Comparison of ENCODE assay signal across 24 cellular contexts in genomic region chr5:171166766-171167165, GRCh38.
DNase-seq lines count a peak whose midpoint lies in the region; FAIRE-seq and TF ChIP-seq lines count a peak whose summit lies in the region.
"Had no signal": no experiment of that assay in that cellular context is flagged by ENCODE, and none has a peak within 500 bp of the region (broad histone marks: within the 10 kb centered on the region; RNA-seq: fewer than 3 reads in every experiment).

No MANE protein-coding gene starts in this region.

- TF ChIP-seq POLR2A in H54 (IDR thresholded peaks at IDR 0.05; ENCODE audit: low read depth, low read length): no peak

- no peak overlapping the region for H3K4me2 ChIP-seq in mesendoderm (ENCODE audit: low read length)
- H3K4me2 ChIP-seq in OCI-LY7 (ENCODE audit: low read length): no peak overlapping the region

- CTCF ChIA-PET in OCI-LY7 (lab: Charles Lee; ENCODE audit: unreplicated experiment): no interaction called here

- no peak overlapping the region for H3K4ac ChIP-seq in mesendoderm (ENCODE audit: low read depth, low read length)

- POLR2A ChIA-PET in OCI-LY7 (lab: Charles Lee): no interaction called here

- no peaks in the 10 kb centered on the region for H4K20me1 ChIP-seq in OCI-LY7 (ENCODE audit: insufficient read depth, low read length)

- no peak overlapping the region for H2BK5ac ChIP-seq in mesendoderm (ENCODE audit: low read length)

- no peak overlapping the region for H3K18ac ChIP-seq in mesendoderm (ENCODE audit: low read length)

- H3K79me2 ChIP-seq in mesendoderm (ENCODE audit: control insufficient read depth, insufficient read depth, low read length) (no peaks in the 10 kb centered on the region), OCI-LY7 (ENCODE audit: insufficient read depth, low read depth, low read length) (no peaks in the 10 kb centered on the region)

- intact Hi-C loops in OCI-LY7 (cut with micrococcal nuclease; ENCODE audit: unreplicated experiment): no loop called here

- no peak overlapping the region for H3K56ac ChIP-seq in mesendoderm (ENCODE audit: low read length)

- no peak overlapping the region for H2BK15ac ChIP-seq in mesendoderm (replicated peaks; ENCODE audit: low read depth)

- H3K4me3 ChIP-seq in mesendoderm (ENCODE audit: low read length) (no peak overlapping the region), OCI-LY7 (ENCODE audit: low read depth, low read length, poor library complexity, severe bottlenecking) (no peak overlapping the region)
- H3K4me3 ChIP-seq: body of pancreas, right lobe of liver, spleen, stomach, uterus had no signal

- H4K8ac ChIP-seq in mesendoderm (ENCODE audit: low read depth, low read length): no peak overlapping the region

- H4K5ac ChIP-seq in mesendoderm (ENCODE audit: low read length): no peak overlapping the region

- H2AK5ac ChIP-seq in mesendoderm (ENCODE audit: low read length): no peak overlapping the region

- H3K27ac ChIP-seq in mesendoderm (ENCODE audit: low read depth, low read length): no peak overlapping the region
- no peak overlapping the region for H3K27ac ChIP-seq in OCI-LY7 (ENCODE audit: low read depth, low read length, poor library complexity, severe bottlenecking)
- H3K27ac ChIP-seq: body of pancreas, neutrophil, right lobe of liver, spleen, stomach, uterus had no signal

- no peaks in the 10 kb centered on the region for H3K36me3 ChIP-seq in mesendoderm (ENCODE audit: control insufficient read depth, insufficient read depth, low read length)
- H3K36me3 ChIP-seq in OCI-LY7 (ENCODE audit: insufficient read depth, low read length): no peaks in the 10 kb centered on the region
- H3K36me3 ChIP-seq: neutrophil, right lobe of liver, spleen, stomach, uterus had no signal

- no peak for TF ChIP-seq CTCF in OCI-LY7 (conservative IDR thresholded peaks at IDR 0.05; ENCODE audit: low read length)

- H3K9me3 ChIP-seq in OCI-LY7 (ENCODE audit: low read length): no peaks in the 10 kb centered on the region
- H3K9me3 ChIP-seq: body of pancreas, neutrophil, right lobe of liver, spleen, stomach, uterus had no signal

- FAIRE-seq in urothelium cell line (lab: Jason Lieb, UNC) (no peak), H54 (lab: Jason Lieb, UNC) (no peak)
- FAIRE-seq: keratinocyte had no signal

- H3K27me3 ChIP-seq in mesendoderm (ENCODE audit: insufficient read depth, low read length, poor library complexity): no peaks in the 10 kb centered on the region
- H3K27me3 ChIP-seq: body of pancreas, right lobe of liver, spleen, stomach, uterus had no signal

- H3K4me1 ChIP-seq in mesendoderm (ENCODE audit: control insufficient read depth, low read depth, low read length) (no peaks in the 10 kb centered on the region), OCI-LY7 (ENCODE audit: insufficient read depth, low read length, poor library complexity, severe bottlenecking) (no peaks in the 10 kb centered on the region)
- H3K4me1 ChIP-seq: body of pancreas, right lobe of liver, spleen, stomach, uterus had no signal

- H3K9ac ChIP-seq in mesendoderm (ENCODE audit: low read length): no peak overlapping the region

- H3K79me1 ChIP-seq in mesendoderm (ENCODE audit: low read length): no peaks in the 10 kb centered on the region

- no peaks in the 10 kb centered on the region for H3K9me2 ChIP-seq in OCI-LY7 (ENCODE audit: insufficient read depth, low read length)

- no peak overlapping the region for H3K23ac ChIP-seq in mesendoderm (ENCODE audit: low read length)

- BruUV-seq in OCI-LY7 (replicated peaks; lab: Mats Ljungman, UMichigan): no TSS peak

- no peak overlapping the region for H2BK120ac ChIP-seq in mesendoderm (ENCODE audit: low read depth, low read length)

- DNase-seq in NCI-H1092 (lab: John Stamatoyannopoulos, UW) (peak; percentile 7), NCI-H146 treated with DMSO at 0.1 percent for 48 hours (lab: John Stamatoyannopoulos, UW; ENCODE audit: unreplicated experiment) (peak; percentile 63), NCI-H748 treated with DMSO at 0.1 percent for 48 hours (lab: John Stamatoyannopoulos, UW) (peak; percentile 93), mesendoderm (peak; percentile 9), urothelium cell line (ENCODE audit: low spot score) (no peak), H54 (ENCODE audit: insufficient read length, low spot score) (no peak), OCI-LY7 (ENCODE audit: low spot score) (no peak)
- DNase-seq: activated CD4-positive, alpha-beta T cell treated with anti-CD3 and anti-CD28 coated beads for 36 hours; activated CD8-positive, alpha-beta T cell treated with anti-CD3 and anti-CD28 coated beads for 36 hours; activated naive CD4-positive, alpha-beta T cell treated with anti-CD3 and anti-CD28 coated beads, Interleukin-2, amount 50 U/mL, for 16 hours; body of pancreas; CD8-positive, alpha-beta memory T cell; EL; left ventricle myocardium superior; NCI-H1048; NCI-H345; NK-92 treated with Interleukin-12 subunit alpha and Interleukin-12 subunit beta, amount 100 ng/mL, for 24 hours; PC-3; right lobe of liver; spleen; stomach; uterus had no signal

- no peak overlapping the region for H2AFZ ChIP-seq in OCI-LY7 (ENCODE audit: low read length)

Comparison
In these comparisons a context has a peak if more than half of its experiments do, and no peak if none do; other contexts are left out.
1. DNase-seq: peak in NCI-H1092 (single experiment), NCI-H146 treated with DMSO at 0.1 percent for 48 hours (single experiment), NCI-H748 treated with DMSO at 0.1 percent for 48 hours (single experiment) and mesendoderm (single experiment); none in urothelium cell line (single experiment), H54 (single experiment) and OCI-LY7 (single experiment).